In the genomic region with DNA sequence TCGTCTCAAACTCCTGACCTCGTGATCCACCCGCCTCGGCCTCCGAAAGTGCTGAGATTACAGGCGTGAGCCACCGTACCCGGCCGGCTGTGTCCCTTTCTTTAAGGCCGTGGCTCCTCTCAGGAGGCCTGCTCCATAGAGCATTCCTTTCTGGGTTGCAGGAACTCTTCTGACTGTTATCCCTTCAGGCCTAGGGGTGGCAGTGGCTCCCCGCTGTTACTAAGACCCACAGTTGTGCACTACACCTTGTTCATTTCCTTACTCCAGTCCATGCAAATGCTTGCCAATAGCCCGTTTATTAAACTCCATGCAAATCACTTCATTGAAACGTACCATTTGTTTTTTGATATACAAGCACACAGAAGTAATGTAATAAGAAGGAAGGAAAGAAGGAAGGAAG, we compare ENCODE assay signal across 8 cellular contexts.
"Had no signal": no experiment of that assay in that cellular context is flagged by ENCODE, and none has a peak within 500 bp of the region (broad histone marks: within the 10 kb centered on the region; RNA-seq: fewer than 3 reads in every experiment).

No MANE protein-coding gene starts in this region.

- H3K27ac ChIP-seq: HL-60, KMS-11 had no signal

- H3K4me3 Mint-ChIP-seq: IgD-negative memory B cell had no signal

- DNase-seq: IMR-90, KBM-7, KG1 had no signal

- H3K4me2 ChIP-seq: KMS-11 had no signal

- ATAC-seq: K562 had no signal

- H3K9me3 Mint-ChIP-seq: IgD-negative memory B cell had no signal

- H3K27ac Mint-ChIP-seq: IgD-negative memory B cell had no signal

- H3K36me3 Mint-ChIP-seq: IgD-negative memory B cell had no signal

- H3K4me3 ChIP-seq: K562 had no signal

- H3K9ac ChIP-seq: KMS-11 had no signal

- FAIRE-seq: HTR-8/SVneo, K562 had no signal
